ENCODE assay signal across 14 cellular contexts in the genomic region with DNA sequence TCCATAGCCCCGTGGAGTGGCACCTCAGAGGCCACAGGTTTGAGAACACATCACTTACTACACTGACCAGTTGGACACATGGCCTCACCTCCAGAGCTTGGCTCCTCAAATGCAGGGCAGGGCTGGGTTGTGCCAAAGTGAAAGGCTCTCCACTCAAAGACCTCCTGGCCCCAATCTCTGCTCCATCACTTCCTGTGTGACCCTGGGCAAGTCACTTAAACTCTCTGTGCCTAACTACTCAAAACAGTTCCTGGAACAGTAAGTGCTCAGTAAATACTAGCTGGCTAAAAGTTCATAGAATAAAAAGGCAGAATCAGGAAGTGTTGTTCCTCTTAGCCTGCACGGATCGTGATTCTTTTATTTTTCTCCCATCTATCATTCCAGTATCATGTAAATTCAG. TPM values are rescaled to one million over a fixed set of nuclear protein-coding genes. Genes with fewer than 3 reads are reported as not detected.
DNase-seq lines count a peak whose midpoint lies in the region; ATAC-seq, FAIRE-seq and TF ChIP-seq lines count a peak whose summit lies in the region.
"Had no signal": no experiment of that assay in that cellular context is flagged by ENCODE, and none has a peak within 500 bp of the region (broad histone marks: within the 10 kb centered on the region; RNA-seq: fewer than 3 reads in every experiment).

No MANE protein-coding gene starts in this region.

- FAIRE-seq in K562 (lab: Jason Lieb, UNC): no peak
- FAIRE-seq: GM18507 had no signal

- H3K36me3 Mint-ChIP-seq in activated CD4-positive, alpha-beta memory T cell treated with anti-CD3 and anti-CD28 coated beads, Interleukin-2, amount 10 ng/mL, durations not matched to agents 7 days and 5 days (ENCODE audit: low read depth): peaks cover 24% of the 10 kb centered on the region
- H3K36me3 Mint-ChIP-seq in activated CD4-positive, alpha-beta memory T cell treated with anti-CD3 and anti-CD28 coated beads for 36 hours: peaks cover 5% of the 10 kb centered on the region
- peaks cover 9% of the 10 kb centered on the region for H3K36me3 Mint-ChIP-seq in activated CD8-positive, alpha-beta memory T cell treated with anti-CD3 and anti-CD28 coated beads, Interleukin-2, amount 10 ng/mL, durations not matched to agents 7 days and 5 days

- WGBS in K562 (ENCODE audit: insufficient coverage, low coverage, missing lambda C conversion rate): 85% methylated on average over 3 of the region's 3 CpGs

- no peak for TF ChIP-seq EP300 in K562 (IDR thresholded peaks at IDR 0.05; ENCODE audit: low read length)

- DNase-seq in activated CD4-positive, alpha-beta memory T cell treated with anti-CD3 and anti-CD28 coated beads, Interleukin-2, amount 10 ng/mL, durations not matched to agents 7 days and 5 days: no peak
- DNase-seq in activated CD4-positive, alpha-beta memory T cell treated with anti-CD3 and anti-CD28 coated beads for 36 hours: no peak
- DNase-seq in K562 (ENCODE audit: extremely low read depth in 1 of 4, low spot score in 3 of 4): no peak
- no peak for DNase-seq in mucosa of descending colon
- DNase-seq in NCI-H1436 (lab: John Stamatoyannopoulos, UW): no peak
- DNase-seq in activated CD8-positive, alpha-beta memory T cell treated with anti-CD3 and anti-CD28 coated beads, Interleukin-2, amount 10 ng/mL, durations not matched to agents 7 days and 5 days: no peak
- no peak for DNase-seq in GM20000 (ENCODE audit: low spot score)
- DNase-seq: ACHN, DMS53, GOT3, H9 had no signal

- H2AFZ ChIP-seq in K562 (ENCODE audit: low read depth, low read length): no peak overlapping the region

- H3K27ac ChIP-seq in K562 (ENCODE audit: extremely low read depth, low read depth, low read length): no peak overlapping the region
- H3K27ac ChIP-seq: BLaER1 treated with 17β-estradiol and CSF1 and Interleukin-3, amounts not matched to agents 10 nM and 100 nM had no signal

- ATAC-seq in K562 (no peak), mucosa of descending colon (peak; percentile 24)
- ATAC-seq in activated CD8-positive, alpha-beta memory T cell treated with anti-CD3 and anti-CD28 coated beads, Interleukin-2, amount 10 ng/mL, durations not matched to agents 7 days and 5 days: no peak

- peak overlapping the region; percentile 66 for H3K27ac Mint-ChIP-seq in activated CD4-positive, alpha-beta memory T cell treated with anti-CD3 and anti-CD28 coated beads, Interleukin-2, amount 10 ng/mL, durations not matched to agents 7 days and 5 days
- H3K27ac Mint-ChIP-seq in activated CD4-positive, alpha-beta memory T cell treated with anti-CD3 and anti-CD28 coated beads for 36 hours: no peak overlapping the region
- H3K27ac Mint-ChIP-seq in activated CD8-positive, alpha-beta memory T cell treated with anti-CD3 and anti-CD28 coated beads, Interleukin-2, amount 10 ng/mL, durations not matched to agents 7 days and 5 days: no peak overlapping the region
- H3K27ac Mint-ChIP-seq: H9 had no signal

- H3K27me3 Mint-ChIP-seq in activated CD4-positive, alpha-beta memory T cell treated with anti-CD3 and anti-CD28 coated beads, Interleukin-2, amount 10 ng/mL, durations not matched to agents 7 days and 5 days: no peaks in the 10 kb centered on the region
- no peaks in the 10 kb centered on the region for H3K27me3 Mint-ChIP-seq in activated CD4-positive, alpha-beta memory T cell treated with anti-CD3 and anti-CD28 coated beads for 36 hours
- no peaks in the 10 kb centered on the region for H3K27me3 Mint-ChIP-seq in activated CD8-positive, alpha-beta memory T cell treated with anti-CD3 and anti-CD28 coated beads, Interleukin-2, amount 10 ng/mL, durations not matched to agents 7 days and 5 days
- H3K27me3 Mint-ChIP-seq: CD4-positive, CD25-positive, alpha-beta regulatory T cell had no signal

- H3K9me1 ChIP-seq in K562 (ENCODE audit: control insufficient read depth, insufficient read depth, low read length): no peaks in the 10 kb centered on the region

- POLR2A ChIA-PET in activated CD4-positive, alpha-beta memory T cell treated with anti-CD3 and anti-CD28 coated beads, Interleukin-2, amount 10 ng/mL, durations not matched to agents 7 days and 5 days (lab: Charles Lee): interaction anchor here (0.9 to 1.7 kb wide), 3 partner anchors 9 to 112 kb away, joined by 3 to 8 read pairs (median 4); partner anchors contain the start of gene AGPAT4
- POLR2A ChIA-PET in activated CD4-positive, alpha-beta memory T cell treated with anti-CD3 and anti-CD28 coated beads for 36 hours (lab: Charles Lee): no interaction called here
- POLR2A ChIA-PET in K562 (lab: Yijun Ruan, JAX): interaction anchor here (0.5 kb wide), 1 partner anchor 1140 kb away, joined by 5 read pairs; no protein-coding TSS in a partner anchor

- in situ Hi-C loops in K562 (cut with MboI): no loop called here

- peaks cover 3% of the 10 kb centered on the region; the same call in 1 of the 3 replicates for H3K36me3 ChIP-seq in K562 (ENCODE audit: control insufficient read depth, insufficient read depth, low read length)
- no peaks in the 10 kb centered on the region for H3K36me3 ChIP-seq in mucosa of descending colon (ENCODE audit: low read depth)

- no TSS peak for BruUV-seq in K562 (replicated peaks; lab: Mats Ljungman, UMichigan)

- H3K27me3 ChIP-seq in K562 (ENCODE audit: control insufficient read depth in 2 of 2, insufficient read depth in 2 of 2, low read length in 2 of 2): no peaks in the 10 kb centered on the region
- H3K27me3 ChIP-seq: BLaER1 treated with 17β-estradiol and CSF1 and Interleukin-3, amounts not matched to agents 10 nM and 100 nM had no signal

- CTCF ChIA-PET in activated CD4-positive, alpha-beta memory T cell treated with anti-CD3 and anti-CD28 coated beads, Interleukin-2, amount 10 ng/mL, durations not matched to agents 7 days and 5 days (lab: Charles Lee): no interaction called here
- CTCF ChIA-PET in activated CD4-positive, alpha-beta memory T cell treated with anti-CD3 and anti-CD28 coated beads for 36 hours (lab: Charles Lee): no interaction called here
- CTCF ChIA-PET in K562 (lab: Yijun Ruan, JAX; ENCODE audit: low intra/inter-chr PET ratio): no interaction called here
- CTCF ChIA-PET in activated CD8-positive, alpha-beta memory T cell treated with anti-CD3 and anti-CD28 coated beads, Interleukin-2, amount 10 ng/mL, durations not matched to agents 7 days and 5 days (lab: Charles Lee): interaction anchor here (1.5 kb wide), 1 partner anchor 147 kb away, joined by 3 read pairs; no protein-coding TSS in a partner anchor

- intact Hi-C loops in activated CD4-positive, alpha-beta memory T cell treated with anti-CD3 and anti-CD28 coated beads for 36 hours (cut with micrococcal nuclease): no loop called here
- intact Hi-C loops in K562 (cut with micrococcal nuclease) (no loop called here), mucosa of descending colon (cut with DNase I, micrococcal nuclease) (no loop called here)

- H3K4me3 Mint-ChIP-seq in activated CD4-positive, alpha-beta memory T cell treated with anti-CD3 and anti-CD28 coated beads, Interleukin-2, amount 10 ng/mL, durations not matched to agents 7 days and 5 days: no peak overlapping the region
- no peak overlapping the region for H3K4me3 Mint-ChIP-seq in activated CD4-positive, alpha-beta memory T cell treated with anti-CD3 and anti-CD28 coated beads for 36 hours
- no peak overlapping the region for H3K4me3 Mint-ChIP-seq in activated CD8-positive, alpha-beta memory T cell treated with anti-CD3 and anti-CD28 coated beads, Interleukin-2, amount 10 ng/mL, durations not matched to agents 7 days and 5 days
- H3K4me3 Mint-ChIP-seq: CD4-positive, CD25-positive, alpha-beta regulatory T cell; H9 had no signal

- no peaks in the 10 kb centered on the region for H4K20me1 ChIP-seq in K562 (replicated peaks; ENCODE audit: control insufficient read depth, insufficient read depth, low read length)

- H3K4me1 ChIP-seq in K562 (replicated peaks in 1 of 2; ENCODE audit: control insufficient read depth in 2 of 2, insufficient read depth in 2 of 2, low read length in 2 of 2) (peaks cover 24 to 38% of the 10 kb centered on the region in 2 experiments), mucosa of descending colon (ENCODE audit: low read depth) (no peaks in the 10 kb centered on the region)

- peaks cover 5% of the 10 kb centered on the region for H3K9me3 Mint-ChIP-seq in activated CD4-positive, alpha-beta memory T cell treated with anti-CD3 and anti-CD28 coated beads, Interleukin-2, amount 10 ng/mL, durations not matched to agents 7 days and 5 days
- peaks cover 4% of the 10 kb centered on the region for H3K9me3 Mint-ChIP-seq in activated CD4-positive, alpha-beta memory T cell treated with anti-CD3 and anti-CD28 coated beads for 36 hours
- H3K9me3 Mint-ChIP-seq in activated CD8-positive, alpha-beta memory T cell treated with anti-CD3 and anti-CD28 coated beads, Interleukin-2, amount 10 ng/mL, durations not matched to agents 7 days and 5 days (ENCODE audit: low read depth): peaks cover 4% of the 10 kb centered on the region

- TF ChIP-seq CTCF in K562 (IDR thresholded peaks at IDR 0.05 in 2 of 3, conservative IDR thresholded peaks at IDR 0.05 in 1 of 3; ENCODE audit: insufficient read depth in 2 of 3, low read depth in 1 of 3, low read length in 3 of 3) (no peak), mucosa of descending colon (IDR thresholded peaks at IDR 0.05) (no peak), GM20000 (IDR thresholded peaks at IDR 0.05; ENCODE audit: extremely low read depth, missing control alignments) (no peak)

- peaks cover 14% of the 10 kb centered on the region for H3K9me3 ChIP-seq in K562 (replicated peaks; ENCODE audit: control insufficient read depth, insufficient read depth, low read depth, low read length)
- H3K9me3 ChIP-seq in mucosa of descending colon: no peaks in the 10 kb centered on the region

- peaks cover 53% of the 10 kb centered on the region for H3K4me1 Mint-ChIP-seq in activated CD4-positive, alpha-beta memory T cell treated with anti-CD3 and anti-CD28 coated beads, Interleukin-2, amount 10 ng/mL, durations not matched to agents 7 days and 5 days
- peaks cover 39% of the 10 kb centered on the region for H3K4me1 Mint-ChIP-seq in activated CD4-positive, alpha-beta memory T cell treated with anti-CD3 and anti-CD28 coated beads for 36 hours (ENCODE audit: low read depth)
- H3K4me1 Mint-ChIP-seq in activated CD8-positive, alpha-beta memory T cell treated with anti-CD3 and anti-CD28 coated beads, Interleukin-2, amount 10 ng/mL, durations not matched to agents 7 days and 5 days: peaks cover 45% of the 10 kb centered on the region

- H3K79me2 ChIP-seq in K562 (ENCODE audit: control insufficient read depth, insufficient read depth, low read length): no peaks in the 10 kb centered on the region

- no peak for TF ChIP-seq RAD21 in K562 (CRISPR knock-in tag; conservative IDR thresholded peaks at IDR 0.05 in 1 of 2, IDR thresholded peaks at IDR 0.05 in 1 of 2)

- H3K4me3 ChIP-seq in K562 (no peak overlapping the region), mucosa of descending colon (no peak overlapping the region)
- H3K4me3 ChIP-seq: BLaER1 treated with 17β-estradiol and CSF1 and Interleukin-3, amounts not matched to agents 10 nM and 100 nM had no signal

- no peak overlapping the region for H3K4me2 ChIP-seq in K562 (ENCODE audit: insufficient read depth, low read length)
- H3K4me2 ChIP-seq: BLaER1 treated with 17β-estradiol and CSF1 and Interleukin-3, amounts not matched to agents 10 nM and 100 nM had no signal

- no peak for TF ChIP-seq POLR2A in K562 (conservative IDR thresholded peaks at IDR 0.05)

- no peak overlapping the region for H3K9ac ChIP-seq in K562 (ENCODE audit: insufficient read depth in 1 of 2, low read depth in 2 of 2, low read length in 2 of 2)
- H3K9ac ChIP-seq: BLaER1 treated with 17β-estradiol and CSF1 and Interleukin-3, amounts not matched to agents 10 nM and 100 nM had no signal

RNA-seq across cellular contexts. Expression of gene AGPAT4, which starts 50.2 kb away (rescaled TPM):
- total RNA-seq in activated CD4-positive, alpha-beta memory T cell treated with anti-CD3 and anti-CD28 coated beads, Interleukin-2, amount 10 ng/mL, durations not matched to agents 7 days and 5 days: 10 to 100 TPM; 13.9 to 14.3 TPM
- 1 to 10 TPM; 4.7 to 5.6 TPM for total RNA-seq in activated CD4-positive, alpha-beta memory T cell treated with anti-CD3 and anti-CD28 coated beads for 36 hours
- total RNA-seq in K562 (2011; cell fraction: chromatin; rRNA removed; ENCODE audit: low replicate concordance): 90.5 and 109 TPM in 2 replicates
- total RNA-seq in K562 (2011; cell fraction: nucleolus; rRNA removed): 65.2 and 67.4 TPM in 2 replicates
- 60.1 and 75.0 TPM in 2 replicates for total RNA-seq in K562 (2011; cell fraction: nucleoplasm; rRNA removed)
- 4.5 and 6.7 TPM in 2 replicates for total RNA-seq in K562 (2014; rRNA removed)
- 7.1 and 7.9 TPM in 2 replicates for total RNA-seq in K562 (2014; rRNA removed; fragmentation: Illumina TruSeq; extraction: Trizol)
- total RNA-seq in K562 (2015; rRNA removed; fragmentation: Illumina TruSeq; extraction: Trizol): 5.0 and 5.6 TPM in 2 replicates
- 9.2 and 9.7 TPM in 2 replicates for total RNA-seq in K562 (2021)
- 15.0 and 17.0 TPM in 2 replicates for polyA plus RNA-seq in K562 (2011; rRNA removed)
- 9.2 and 14.2 TPM in 2 replicates for polyA plus RNA-seq in K562 (2011; cell fraction: cytosol; rRNA removed)
- 62.4 and 68.7 TPM in 2 replicates for polyA plus RNA-seq in K562 (2011; cell fraction: nucleus; rRNA removed)
- polyA plus RNA-seq in K562 (2012): 5.3 and 8.6 TPM in 2 replicates
- 5.6 and 5.7 TPM in 2 replicates for polyA plus RNA-seq in K562 (2014; fragmentation: Illumina TruSeq; extraction: Trizol)
- polyA plus RNA-seq in K562 (2014; fragmentation: Nextera tagmentation; extraction: Ambion mirVana): 1 to 10 TPM; 2.2 to 3.4 TPM
- polyA plus RNA-seq in K562 (2014; rRNA removed): 7.2 and 7.3 TPM in 2 replicates
- polyA minus RNA-seq in K562 (2011; rRNA and poly(A)+ RNA removed): 31.8 and 34.7 TPM in 2 replicates
- 6.3 and 8.8 TPM in 2 replicates for polyA minus RNA-seq in K562 (2011; cell fraction: cytosol; rRNA and poly(A)+ RNA removed)
- 36.2 and 58.6 TPM in 2 replicates for polyA minus RNA-seq in K562 (2011; cell fraction: nucleus; rRNA and poly(A)+ RNA removed)
- total RNA-seq in mucosa of descending colon: 10 to 100 TPM in 1 of 3 donors, 1 to 10 TPM in 2; 6.5 to 12.3 (median 7.3) TPM
- 1 to 10 TPM; 3.1 to 4.1 TPM for total RNA-seq in activated CD8-positive, alpha-beta memory T cell treated with anti-CD3 and anti-CD28 coated beads, Interleukin-2, amount 10 ng/mL, durations not matched to agents 7 days and 5 days
